In genomic region chr19:42378225-42378929, GRCh38 we compare ENCODE assay signal across 2 cellular contexts.
TF ChIP-seq lines count a peak whose summit lies in the region.

No MANE protein-coding gene starts in this region.

TF ChIP-seq in SK-N-SH treated with all-trans-retinoic acid at 6 μM for 48 hours, 23 proteins besides CTCF, POLR2A, EP300 and RAD21 (continued from another document):
- TF ChIP-seq CSRNP3 (CRISPR knock-in tag; IDR thresholded peaks at IDR 0.05) (no peak), TCF4 (CRISPR knock-in tag; IDR thresholded peaks at IDR 0.05; ENCODE audit: borderline replicate concordance) (no peak), PATZ1 (CRISPR knock-in tag; IDR thresholded peaks at IDR 0.05; ENCODE audit: borderline replicate concordance) (no peak), TSHZ2 (CRISPR knock-in tag; IDR thresholded peaks at IDR 0.05) (no peak), GLIS3 (CRISPR knock-in tag; IDR thresholded peaks at IDR 0.05) (no peak), ESRRG (CRISPR knock-in tag; IDR thresholded peaks at IDR 0.05) (no peak), ZC3H10 (CRISPR knock-in tag; IDR thresholded peaks at IDR 0.05) (no peak), RARB (CRISPR knock-in tag; IDR thresholded peaks at IDR 0.05) (no peak), BACH2 (CRISPR knock-in tag; IDR thresholded peaks at IDR 0.05; ENCODE audit: borderline replicate concordance) (no peak), ARNTL (CRISPR knock-in tag; IDR thresholded peaks at IDR 0.05; ENCODE audit: borderline replicate concordance, low read depth) (no peak), CREB5 (CRISPR knock-in tag; IDR thresholded peaks at IDR 0.05; ENCODE audit: low read depth) (no peak), ZFP3 (CRISPR knock-in tag; IDR thresholded peaks at IDR 0.05) (no peak)

TF ChIP-seq in SK-N-SH, 30 proteins besides CTCF, POLR2A, EP300 and RAD21 (continued from another document):
- TF ChIP-seq YY1 (IDR thresholded peaks at IDR 0.05; ENCODE audit: low read depth) = no peak
- TF ChIP-seq GABPA (IDR thresholded peaks at IDR 0.05; ENCODE audit: low read depth) = no peak
- TF ChIP-seq TAF1 (IDR thresholded peaks at IDR 0.05; ENCODE audit: borderline replicate concordance, low read depth, low read length) = no peak
- no peak for TF ChIP-seq FOSL2 (IDR thresholded peaks at IDR 0.05; ENCODE audit: borderline replicate concordance, low read depth)
- TF ChIP-seq NFIC (IDR thresholded peaks at IDR 0.05; ENCODE audit: borderline replicate concordance) = no peak
- TF ChIP-seq MXI1 (IDR thresholded peaks at IDR 0.05; ENCODE audit: low read depth, low read length) = no peak
- TF ChIP-seq TCF12 (IDR thresholded peaks at IDR 0.05) = no peak
- TF ChIP-seq SIN3A (IDR thresholded peaks at IDR 0.05; ENCODE audit: borderline replicate concordance, low read depth, low read length) = no peak
- no peak for TF ChIP-seq TEAD4 (IDR thresholded peaks at IDR 0.05; ENCODE audit: borderline replicate concordance, insufficient read depth)
TF ChIP-seq in SK-N-SH: peak in this region for 0.
